In the genomic region with DNA sequence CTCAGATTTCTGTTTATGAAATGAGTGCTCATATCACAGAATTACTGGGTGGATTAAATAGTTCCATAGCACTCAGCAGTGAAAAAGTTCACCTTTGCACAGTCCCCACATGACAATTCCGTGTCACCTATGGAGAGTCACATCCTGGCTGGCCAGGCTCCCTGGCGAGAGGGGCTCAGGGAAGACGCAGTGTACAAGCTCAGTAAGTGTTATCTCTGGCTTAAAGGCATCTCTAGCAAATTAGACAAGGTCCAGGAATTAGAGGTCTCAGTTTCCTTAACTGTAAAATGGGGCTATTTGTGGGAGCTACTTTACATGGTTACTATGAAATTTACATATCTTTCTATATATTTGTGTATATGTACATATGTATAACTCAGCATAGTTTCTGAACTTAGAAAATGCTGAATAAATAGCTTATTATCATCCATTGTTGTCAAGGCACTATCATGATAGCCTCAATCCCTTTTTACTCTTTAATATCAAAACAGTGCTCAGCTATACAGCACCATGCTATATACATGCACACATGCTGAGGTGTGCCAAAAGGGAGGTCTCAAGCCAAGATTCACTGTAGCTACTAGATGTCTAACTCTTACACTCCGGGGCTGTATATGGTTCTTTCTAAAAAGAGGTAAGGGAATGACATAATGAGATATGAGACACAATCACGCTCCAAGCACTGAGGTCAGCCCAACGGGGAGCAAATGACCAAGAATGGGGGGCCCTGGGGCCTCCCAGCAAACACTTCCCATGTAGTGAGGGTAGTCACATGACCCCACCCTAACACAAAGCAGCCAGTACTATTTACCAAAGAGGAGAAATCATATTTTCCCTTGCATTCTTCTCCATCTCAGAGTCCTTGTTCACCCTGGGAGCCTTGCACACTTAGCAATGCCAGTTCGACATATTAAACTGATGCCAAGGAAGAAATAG, we compare ENCODE assay signal across 1 cellular context.
TF ChIP-seq lines count a peak whose summit lies in the region.

No MANE protein-coding gene starts in this region.

TF ChIP-seq in SK-N-SH treated with all-trans-retinoic acid at 6 μM for 48 hours, 23 proteins besides CTCF, POLR2A, EP300 and RAD21:
- TF ChIP-seq ISL1 (CRISPR knock-in tag; IDR thresholded peaks at IDR 0.05) (no peak), CSDC2 (CRISPR knock-in tag; IDR thresholded peaks at IDR 0.05) (no peak), ARNTL (CRISPR knock-in tag; IDR thresholded peaks at IDR 0.05; ENCODE audit: borderline replicate concordance, low read depth) (no peak), BACH2 (CRISPR knock-in tag; IDR thresholded peaks at IDR 0.05; ENCODE audit: borderline replicate concordance) (no peak), ZNF565 (CRISPR knock-in tag; conservative IDR thresholded peaks at IDR 0.05; ENCODE audit: low read depth) (no peak), CSRNP3 (CRISPR knock-in tag; IDR thresholded peaks at IDR 0.05) (no peak), OSR1 (CRISPR knock-in tag; IDR thresholded peaks at IDR 0.05) (no peak), PATZ1 (CRISPR knock-in tag; IDR thresholded peaks at IDR 0.05; ENCODE audit: borderline replicate concordance) (no peak), ZFP3 (CRISPR knock-in tag; IDR thresholded peaks at IDR 0.05) (no peak), TOX (CRISPR knock-in tag; IDR thresholded peaks at IDR 0.05; ENCODE audit: borderline replicate concordance) (no peak), SNAI2 (CRISPR knock-in tag; IDR thresholded peaks at IDR 0.05) (no peak), RARB (CRISPR knock-in tag; IDR thresholded peaks at IDR 0.05) (no peak), ZC3H10 (CRISPR knock-in tag; IDR thresholded peaks at IDR 0.05) (no peak), TSHZ2 (CRISPR knock-in tag; IDR thresholded peaks at IDR 0.05) (no peak), ESRRG (CRISPR knock-in tag; IDR thresholded peaks at IDR 0.05) (no peak), TCF4 (CRISPR knock-in tag; IDR thresholded peaks at IDR 0.05; ENCODE audit: borderline replicate concordance) (no peak)
- TF ChIP-seq, protein P1, sequence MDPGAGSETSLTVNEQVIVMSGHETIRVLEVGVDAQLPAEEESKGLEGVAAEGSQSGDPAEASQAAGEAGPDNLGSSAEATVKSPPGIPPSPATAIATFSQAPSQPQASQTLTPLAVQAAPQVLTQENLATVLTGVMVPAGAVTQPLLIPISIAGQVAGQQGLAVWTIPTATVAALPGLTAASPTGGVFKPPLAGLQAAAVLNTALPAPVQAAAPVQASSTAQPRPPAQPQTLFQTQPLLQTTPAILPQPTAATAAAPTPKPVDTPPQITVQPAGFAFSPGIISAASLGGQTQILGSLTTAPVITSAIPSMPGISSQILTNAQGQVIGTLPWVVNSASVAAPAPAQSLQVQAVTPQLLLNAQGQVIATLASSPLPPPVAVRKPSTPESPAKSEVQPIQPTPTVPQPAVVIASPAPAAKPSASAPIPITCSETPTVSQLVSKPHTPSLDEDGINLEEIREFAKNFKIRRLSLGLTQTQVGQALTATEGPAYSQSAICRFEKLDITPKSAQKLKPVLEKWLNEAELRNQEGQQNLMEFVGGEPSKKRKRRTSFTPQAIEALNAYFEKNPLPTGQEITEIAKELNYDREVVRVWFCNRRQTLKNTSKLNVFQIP (CRISPR knock-in tag; IDR thresholded peaks at IDR 0.05; ENCODE audit: borderline replicate concordance, low read depth): no peak
- TF ChIP-seq, protein P2, sequence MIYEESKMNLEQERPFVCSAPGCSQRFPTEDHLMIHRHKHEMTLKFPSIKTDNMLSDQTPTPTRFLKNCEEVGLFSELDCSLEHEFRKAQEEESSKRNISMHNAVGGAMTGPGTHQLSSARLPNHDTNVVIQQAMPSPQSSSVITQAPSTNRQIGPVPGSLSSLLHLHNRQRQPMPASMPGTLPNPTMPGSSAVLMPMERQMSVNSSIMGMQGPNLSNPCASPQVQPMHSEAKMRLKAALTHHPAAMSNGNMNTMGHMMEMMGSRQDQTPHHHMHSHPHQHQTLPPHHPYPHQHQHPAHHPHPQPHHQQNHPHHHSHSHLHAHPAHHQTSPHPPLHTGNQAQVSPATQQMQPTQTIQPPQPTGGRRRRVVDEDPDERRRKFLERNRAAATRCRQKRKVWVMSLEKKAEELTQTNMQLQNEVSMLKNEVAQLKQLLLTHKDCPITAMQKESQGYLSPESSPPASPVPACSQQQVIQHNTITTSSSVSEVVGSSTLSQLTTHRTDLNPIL (CRISPR knock-in tag; IDR thresholded peaks at IDR 0.05; ENCODE audit: low read depth): no peak
TF ChIP-seq in SK-N-SH treated with all-trans-retinoic acid at 6 μM for 48 hours: peak in this region for 0.
